In the genomic region with DNA sequence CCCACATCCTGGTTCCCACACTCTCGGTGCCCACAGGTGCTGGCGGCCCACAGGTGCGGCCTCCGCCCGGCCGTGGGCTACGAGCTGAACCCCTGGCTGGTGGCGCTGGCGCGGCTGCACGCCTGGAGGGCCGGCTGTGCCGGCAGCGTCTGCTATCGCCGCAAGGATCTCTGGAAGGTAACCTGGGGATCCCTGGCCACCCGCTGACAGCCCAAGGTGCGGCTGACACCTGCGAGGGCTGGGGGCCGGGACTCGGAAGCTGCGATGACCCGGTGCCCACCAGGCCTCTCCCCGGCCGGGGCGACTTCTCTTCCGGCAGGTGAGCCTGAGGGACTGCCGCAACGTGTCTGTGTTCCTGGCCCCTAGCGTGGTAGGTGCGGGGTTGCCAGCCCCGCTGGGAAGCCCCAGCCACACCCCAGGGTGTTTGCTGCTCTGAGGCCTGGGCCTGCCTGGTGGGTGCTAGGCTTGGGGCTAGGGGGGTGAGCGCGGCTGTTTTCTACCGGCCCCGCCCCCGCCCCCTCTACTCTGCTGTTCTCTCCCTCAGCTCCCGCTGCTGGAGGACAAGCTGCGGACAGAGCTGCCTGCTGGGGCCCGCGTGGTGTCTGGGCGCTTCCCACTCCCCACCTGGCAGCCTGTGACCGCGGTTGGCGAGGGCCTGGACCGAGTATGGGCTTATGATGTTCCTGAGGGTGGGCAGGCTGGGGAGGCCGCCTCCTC, we compare ENCODE assay signal across 9 cellular contexts. TPM values are rescaled to one million over a fixed set of nuclear protein-coding genes. Genes with fewer than 3 reads are reported as not detected.
A peak's percentile ranks its signal among the peaks of the same experiment; 100 is the strongest.
DNase-seq lines count a peak whose midpoint lies in the region.
"Had no signal": no experiment of that assay in that cellular context is flagged by ENCODE, and none has a peak within 500 bp of the region (broad histone marks: within the 10 kb centered on the region; RNA-seq: fewer than 3 reads in every experiment).

No MANE protein-coding gene starts in this region.

- no peaks in the 10 kb centered on the region for H3K27me3 Mint-ChIP-seq in T-helper 2 cell treated with Interferon-gamma antibody and Interleukin-4, amounts not matched to agents 5 μg/mL and 100 μg/mL, for 36 hours (ENCODE audit: low read depth)
- no peaks in the 10 kb centered on the region for H3K27me3 Mint-ChIP-seq in activated T-helper 2 cell treated with anti-CD3 and anti-CD28 coated beads, Interferon-gamma antibody, Interleukin-2, Interleukin-4, amounts not matched to agents 10 μg/mL and 5 μg/mL and 100 μg/mL, durations not matched to agents 14 hours and 24 hours and 36 hours (ENCODE audit: low read depth)

- peak overlapping the region; percentile 51 for H3K4me3 Mint-ChIP-seq in T-helper 2 cell treated with Interferon-gamma antibody and Interleukin-4, amounts not matched to agents 5 μg/mL and 100 μg/mL, for 36 hours
- peak overlapping the region; percentile 62 for H3K4me3 Mint-ChIP-seq in activated T-helper 2 cell treated with anti-CD3 and anti-CD28 coated beads, Interferon-gamma antibody, Interleukin-2, Interleukin-4, amounts not matched to agents 10 μg/mL and 5 μg/mL and 100 μg/mL, durations not matched to agents 14 hours and 24 hours and 36 hours (ENCODE audit: low read depth)

- H3K27ac Mint-ChIP-seq in T-helper 2 cell treated with Interferon-gamma antibody and Interleukin-4, amounts not matched to agents 5 μg/mL and 100 μg/mL, for 36 hours = peak overlapping the region; percentile 41
- no peak overlapping the region for H3K27ac Mint-ChIP-seq in activated T-helper 2 cell treated with anti-CD3 and anti-CD28 coated beads, Interferon-gamma antibody, Interleukin-2, Interleukin-4, amounts not matched to agents 10 μg/mL and 5 μg/mL and 100 μg/mL, durations not matched to agents 14 hours and 24 hours and 36 hours

- H3K9me3 Mint-ChIP-seq in T-helper 2 cell treated with Interferon-gamma antibody and Interleukin-4, amounts not matched to agents 5 μg/mL and 100 μg/mL, for 36 hours = no peaks in the 10 kb centered on the region
- no peaks in the 10 kb centered on the region for H3K9me3 Mint-ChIP-seq in activated T-helper 2 cell treated with anti-CD3 and anti-CD28 coated beads, Interferon-gamma antibody, Interleukin-2, Interleukin-4, amounts not matched to agents 10 μg/mL and 5 μg/mL and 100 μg/mL, durations not matched to agents 14 hours and 24 hours and 36 hours

- DNase-seq in T-helper 2 cell treated with Interferon-gamma antibody and Interleukin-4, amounts not matched to agents 5 μg/mL and 100 μg/mL, for 36 hours (ENCODE audit: low spot score) = no peak
- DNase-seq in T-helper 2 cell (no peak), inferior parietal cortex (ENCODE audit: extremely low spot score) (peak; percentile 2), GDM1 (lab: John Stamatoyannopoulos, UW) (no peak), GM03348 (ENCODE audit: low spot score) (no peak), OCI-M2 (lab: John Stamatoyannopoulos, UW; ENCODE audit: unreplicated experiment) (no peak)
- no peak for DNase-seq in activated T-helper 2 cell treated with anti-CD3 and anti-CD28 coated beads, Interferon-gamma antibody, Interleukin-2, Interleukin-4, amounts not matched to agents 10 μg/mL and 5 μg/mL and 100 μg/mL, durations not matched to agents 14 hours and 24 hours and 36 hours (ENCODE audit: low spot score)
- DNase-seq: retina had no signal

- H3K27ac ChIP-seq in temporal lobe (ENCODE audit: low read depth, low read length) = peak overlapping the region; percentile 94

- intact Hi-C loops in activated T-helper 2 cell treated with anti-CD3 and anti-CD28 coated beads, Interferon-gamma antibody, Interleukin-2, Interleukin-4, amounts not matched to agents 10 μg/mL and 5 μg/mL and 100 μg/mL, durations not matched to agents 14 hours and 24 hours and 36 hours (cut with micrococcal nuclease) = no loop called here

- H3K36me3 Mint-ChIP-seq in T-helper 2 cell treated with Interferon-gamma antibody and Interleukin-4, amounts not matched to agents 5 μg/mL and 100 μg/mL, for 36 hours (ENCODE audit: low read depth) = no peaks in the 10 kb centered on the region
- no peaks in the 10 kb centered on the region for H3K36me3 Mint-ChIP-seq in activated T-helper 2 cell treated with anti-CD3 and anti-CD28 coated beads, Interferon-gamma antibody, Interleukin-2, Interleukin-4, amounts not matched to agents 10 μg/mL and 5 μg/mL and 100 μg/mL, durations not matched to agents 14 hours and 24 hours and 36 hours (ENCODE audit: low read depth)

- peaks cover 3% of the 10 kb centered on the region for H3K4me1 Mint-ChIP-seq in T-helper 2 cell treated with Interferon-gamma antibody and Interleukin-4, amounts not matched to agents 5 μg/mL and 100 μg/mL, for 36 hours (ENCODE audit: low read depth)
- H3K4me1 Mint-ChIP-seq in activated T-helper 2 cell treated with anti-CD3 and anti-CD28 coated beads, Interferon-gamma antibody, Interleukin-2, Interleukin-4, amounts not matched to agents 10 μg/mL and 5 μg/mL and 100 μg/mL, durations not matched to agents 14 hours and 24 hours and 36 hours (ENCODE audit: low read depth) = peaks cover 8% of the 10 kb centered on the region

RNA-seq across cellular contexts. Expression of a gene that starts 1.0 kb away (rescaled TPM):
- total RNA-seq in activated T-helper 2 cell treated with anti-CD3 and anti-CD28 coated beads, Interferon-gamma antibody, Interleukin-2, Interleukin-4, amounts not matched to agents 10 μg/mL and 5 μg/mL and 100 μg/mL, durations not matched to agents 14 hours and 24 hours and 36 hours = 52.8 and 54.4 TPM in 2 replicates
- total RNA-seq in temporal lobe = 12.3 TPM

RNA-seq across cellular contexts. Expression of a gene that starts 4.3 kb away (rescaled TPM):
- 7.3 and 8.3 TPM in 2 replicates for total RNA-seq in activated T-helper 2 cell treated with anti-CD3 and anti-CD28 coated beads, Interferon-gamma antibody, Interleukin-2, Interleukin-4, amounts not matched to agents 10 μg/mL and 5 μg/mL and 100 μg/mL, durations not matched to agents 14 hours and 24 hours and 36 hours
- total RNA-seq in temporal lobe = 2.5 TPM

RNA-seq across cellular contexts. Expression of a gene that starts 5.0 kb away (rescaled TPM):
- 18.5 and 21.4 TPM in 2 replicates for total RNA-seq in activated T-helper 2 cell treated with anti-CD3 and anti-CD28 coated beads, Interferon-gamma antibody, Interleukin-2, Interleukin-4, amounts not matched to agents 10 μg/mL and 5 μg/mL and 100 μg/mL, durations not matched to agents 14 hours and 24 hours and 36 hours
- total RNA-seq in temporal lobe = 9.6 TPM

RNA-seq across cellular contexts. Expression of a gene that starts 7.0 kb away (rescaled TPM):
- total RNA-seq in activated T-helper 2 cell treated with anti-CD3 and anti-CD28 coated beads, Interferon-gamma antibody, Interleukin-2, Interleukin-4, amounts not matched to agents 10 μg/mL and 5 μg/mL and 100 μg/mL, durations not matched to agents 14 hours and 24 hours and 36 hours = 30.0 and 31.7 TPM in 2 replicates
- 6.9 TPM for total RNA-seq in temporal lobe

RNA-seq across cellular contexts. Expression of a gene that starts 16.3 kb away (rescaled TPM):
- total RNA-seq in activated T-helper 2 cell treated with anti-CD3 and anti-CD28 coated beads, Interferon-gamma antibody, Interleukin-2, Interleukin-4, amounts not matched to agents 10 μg/mL and 5 μg/mL and 100 μg/mL, durations not matched to agents 14 hours and 24 hours and 36 hours = 5.8 and 6.4 TPM in 2 replicates
- total RNA-seq in temporal lobe = 9.3 TPM
